ENCODE assay signal across 33 cellular contexts in the genomic region with DNA sequence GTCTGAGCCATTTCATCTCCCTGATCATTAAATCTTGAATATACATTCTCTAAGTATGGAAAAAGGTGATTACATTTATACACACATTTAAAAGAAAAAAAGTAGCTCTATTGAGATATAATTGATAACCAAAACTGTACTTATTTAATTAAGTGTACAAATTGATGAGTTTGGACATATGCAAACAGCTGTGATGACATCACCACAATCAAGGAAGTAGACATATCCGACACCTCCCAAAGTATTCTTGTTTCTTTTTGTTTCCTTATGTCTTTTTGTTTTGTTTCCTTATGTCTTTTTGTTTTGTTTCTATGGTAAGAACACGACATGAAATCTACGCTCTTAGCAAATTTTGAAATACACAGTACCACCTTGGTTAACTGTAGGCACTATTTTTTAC.
DNase-seq lines count a peak whose midpoint lies in the region; ATAC-seq, FAIRE-seq and TF ChIP-seq lines count a peak whose summit lies in the region.
"Had no signal": no experiment of that assay in that cellular context is flagged by ENCODE, and none has a peak within 500 bp of the region (broad histone marks: within the 10 kb centered on the region; RNA-seq: fewer than 3 reads in every experiment).

No MANE protein-coding gene starts in this region.

- in situ Hi-C loops in HepG2 (cut with HindIII; ENCODE audit: extremely low pct_ligation_motif_present, low pct_unique_long_range_greater_than_20kb) (no loop called here), K562 (cut with MboI) (no loop called here)

- TF ChIP-seq RAD21 in HepG2 (CRISPR knock-in tag; IDR thresholded peaks at IDR 0.05) (no peak), K562 (CRISPR knock-in tag; conservative IDR thresholded peaks at IDR 0.05 in 1 of 2, IDR thresholded peaks at IDR 0.05 in 1 of 2) (no peak)

- TF ChIP-seq POLR2A in HepG2 (IDR thresholded peaks at IDR 0.05; ENCODE audit: insufficient read depth in 1 of 2, low read depth in 2 of 2, low read length in 2 of 2), result no peak
- TF ChIP-seq POLR2A in right lobe of liver (IDR thresholded peaks at IDR 0.05), result no peak
- no peak for TF ChIP-seq POLR2A in K562 (conservative IDR thresholded peaks at IDR 0.05)

- no peak overlapping the region for H3K27ac Mint-ChIP-seq in activated CD8-positive, alpha-beta T cell treated with anti-CD3 and anti-CD28 coated beads for 36 hours
- H3K27ac Mint-ChIP-seq: B cell; CD14-positive monocyte; CD4-positive, alpha-beta memory T cell; CD4-positive, alpha-beta T cell; CD4-positive, CD25-positive, alpha-beta regulatory T cell; CD8-positive, alpha-beta memory T cell; CD8-positive, alpha-beta T cell had no signal

- TF ChIP-seq CTCF in HepG2 (CRISPR knock-in tag; IDR thresholded peaks at IDR 0.05) (no peak), right lobe of liver (IDR thresholded peaks at IDR 0.05) (no peak), K562 (IDR thresholded peaks at IDR 0.05 in 2 of 3, conservative IDR thresholded peaks at IDR 0.05 in 1 of 3; ENCODE audit: insufficient read depth in 2 of 3, low read depth in 1 of 3, low read length in 3 of 3) (no peak)
- no peak for TF ChIP-seq CTCF in activated CD8-positive, alpha-beta T cell treated with anti-CD3 and anti-CD28 coated beads for 36 hours (IDR thresholded peaks at IDR 0.05)

- POLR2A ChIA-PET in HepG2 (lab: Yijun Ruan, JAX), result no interaction called here
- POLR2A ChIA-PET in K562 (lab: Yijun Ruan, JAX), result interaction anchor here (1.0 kb wide), 1 partner anchor 16 kb away, joined by 4 read pairs; no protein-coding TSS in a partner anchor
- POLR2A ChIA-PET in activated CD8-positive, alpha-beta T cell treated with anti-CD3 and anti-CD28 coated beads for 36 hours (lab: Charles Lee), result no interaction called here

- no peaks in the 10 kb centered on the region for H3K36me3 ChIP-seq in HepG2 (replicated peaks in 1 of 2; ENCODE audit: control insufficient read depth in 1 of 2, insufficient read depth in 2 of 2, low read length in 2 of 2)
- H3K36me3 ChIP-seq in right lobe of liver, result no peaks in the 10 kb centered on the region
- no peaks in the 10 kb centered on the region for H3K36me3 ChIP-seq in K562 (ENCODE audit: control insufficient read depth, insufficient read depth, low read length)
- H3K36me3 ChIP-seq: BE2C; BLaER1; BLaER1 treated with 17β-estradiol and CSF1 and Interleukin-3, amounts not matched to agents 10 nM and 100 nM had no signal

- H3K27ac ChIP-seq in HepG2 (ENCODE audit: extremely low read length, insufficient read depth, low read length) (no peak overlapping the region), right lobe of liver (no peak overlapping the region), K562 (ENCODE audit: extremely low read depth, low read depth, low read length) (no peak overlapping the region)
- H3K27ac ChIP-seq: 22Rv1; A549; BLaER1; BLaER1 treated with 17β-estradiol and CSF1 and Interleukin-3, amounts not matched to agents 10 nM and 100 nM; C4-2B had no signal

- H3K4me1 ChIP-seq in HepG2 (ENCODE audit: insufficient read depth, low read length) (no peaks in the 10 kb centered on the region), right lobe of liver (no peaks in the 10 kb centered on the region), K562 (replicated peaks in 1 of 2; ENCODE audit: control insufficient read depth in 2 of 2, insufficient read depth in 2 of 2, low read length in 2 of 2) (no peaks in the 10 kb centered on the region)
- H3K4me1 ChIP-seq: A549; BE2C; BLaER1; BLaER1 treated with 17β-estradiol and CSF1 and Interleukin-3, amounts not matched to agents 10 nM and 100 nM; Caco-2 had no signal

- H2AFZ ChIP-seq in HepG2 (ENCODE audit: low read length) (no peak overlapping the region), K562 (ENCODE audit: low read depth, low read length) (no peak overlapping the region)

- no peak overlapping the region for H3K9ac ChIP-seq in HepG2 (ENCODE audit: insufficient read depth, low read depth, low read length)
- no peak overlapping the region for H3K9ac ChIP-seq in K562 (ENCODE audit: insufficient read depth in 1 of 2, low read depth in 2 of 2, low read length in 2 of 2)
- H3K9ac ChIP-seq: BLaER1; BLaER1 treated with 17β-estradiol and CSF1 and Interleukin-3, amounts not matched to agents 10 nM and 100 nM had no signal

- CTCF ChIA-PET in HepG2 (lab: Yijun Ruan, JAX; ENCODE audit: low intra/inter-chr PET ratio, low total read pairs) (no interaction called here), K562 (lab: Yijun Ruan, JAX; ENCODE audit: low intra/inter-chr PET ratio) (interaction anchor here (1.3 kb wide), 1 partner anchor 8 kb away, joined by 3 read pairs; no protein-coding TSS in a partner anchor)
- CTCF ChIA-PET in activated CD8-positive, alpha-beta T cell treated with anti-CD3 and anti-CD28 coated beads for 36 hours (lab: Charles Lee), result no interaction called here

- H3K4me3 ChIP-seq in HepG2 (replicated peaks in 1 of 3; ENCODE audit: insufficient read depth in 1 of 3, low read depth in 2 of 3, low read length in 3 of 3) (no peak overlapping the region), right lobe of liver (no peak overlapping the region), K562 (no peak overlapping the region)
- H3K4me3 ChIP-seq: A549; BLaER1; BLaER1 treated with 17β-estradiol and CSF1 and Interleukin-3, amounts not matched to agents 10 nM and 100 nM had no signal

- no peaks in the 10 kb centered on the region for H3K9me1 ChIP-seq in K562 (ENCODE audit: control insufficient read depth, insufficient read depth, low read length)

- DNase-seq in HepG2 (ENCODE audit: low spot score), result no peak
- no peak for DNase-seq in right lobe of liver
- no peak for DNase-seq in K562 (ENCODE audit: extremely low read depth in 1 of 4, low spot score in 3 of 4)
- no peak for DNase-seq in activated CD8-positive, alpha-beta T cell treated with anti-CD3 and anti-CD28 coated beads for 36 hours
- DNase-seq: 8988T; ACHN; AML-193; BE2C; C1 segment of cervical spinal cord; Caco-2; Calu3; CD4-positive, alpha-beta memory T cell; CD4-positive, alpha-beta T cell; CD4-positive, CD25-positive, alpha-beta regulatory T cell; CD8-positive, alpha-beta memory T cell; CD8-positive, alpha-beta T cell; COR-L47; DMS 273 treated with DMSO at 0.1 percent for 48 hours; DMS153; DMS53; DMS79; DMS79 treated with DMSO at 0.1 percent for 48 hours; DND-41; EL had no signal

- H3K4me3 Mint-ChIP-seq in activated CD8-positive, alpha-beta T cell treated with anti-CD3 and anti-CD28 coated beads for 36 hours, result no peak overlapping the region
- H3K4me3 Mint-ChIP-seq: B cell; CD14-positive monocyte; CD4-positive, alpha-beta memory T cell; CD4-positive, alpha-beta T cell; CD4-positive, CD25-positive, alpha-beta regulatory T cell; CD8-positive, alpha-beta memory T cell; CD8-positive, alpha-beta T cell had no signal

- WGBS in HepG2 (ENCODE audit: low lambda C conversion rate), result 19% methylated on average over 3 of the region's 3 CpGs
- WGBS in right lobe of liver (ENCODE audit: insufficient coverage, low coverage, low lambda C conversion rate, missing lambda C conversion rate), result 63% methylated on average over 3 of the region's 3 CpGs
- WGBS in K562 (ENCODE audit: insufficient coverage, low coverage, missing lambda C conversion rate), result 0% methylated on average over 3 of the region's 3 CpGs

- H3K27me3 ChIP-seq in HepG2 (ENCODE audit: control insufficient read depth in 1 of 2, insufficient read depth in 2 of 2, low read length in 2 of 2) (no peaks in the 10 kb centered on the region), right lobe of liver (no peaks in the 10 kb centered on the region), K562 (ENCODE audit: control insufficient read depth in 2 of 2, insufficient read depth in 2 of 2, low read length in 2 of 2) (no peaks in the 10 kb centered on the region)
- H3K27me3 ChIP-seq: BE2C; BLaER1; BLaER1 treated with 17β-estradiol and CSF1 and Interleukin-3, amounts not matched to agents 10 nM and 100 nM had no signal

- H3K9me3 ChIP-seq in HepG2 (ENCODE audit: low read length), result no peaks in the 10 kb centered on the region; the same call in 1 of the 2 replicates
- no peaks in the 10 kb centered on the region for H3K9me3 ChIP-seq in right lobe of liver
- H3K9me3 ChIP-seq in K562 (replicated peaks; ENCODE audit: control insufficient read depth, insufficient read depth, low read depth, low read length), result no peaks in the 10 kb centered on the region; the same call in 1 of the 2 replicates
- H3K9me3 ChIP-seq: A549, BE2C, BLaER1, Caco-2 had no signal

- no peak overlapping the region for H3K4me2 ChIP-seq in HepG2 (ENCODE audit: low read depth, low read length)
- no peak overlapping the region for H3K4me2 ChIP-seq in K562 (ENCODE audit: insufficient read depth, low read length)
- H3K4me2 ChIP-seq: A549; BLaER1; BLaER1 treated with 17β-estradiol and CSF1 and Interleukin-3, amounts not matched to agents 10 nM and 100 nM had no signal

- no peaks in the 10 kb centered on the region for H3K36me3 Mint-ChIP-seq in activated CD8-positive, alpha-beta T cell treated with anti-CD3 and anti-CD28 coated beads for 36 hours (ENCODE audit: low read depth)
- H3K36me3 Mint-ChIP-seq: CD14-positive monocyte; CD4-positive, alpha-beta memory T cell; CD4-positive, CD25-positive, alpha-beta regulatory T cell; CD8-positive, alpha-beta memory T cell; CD8-positive, alpha-beta T cell had no signal

- no peaks in the 10 kb centered on the region for H3K4me1 Mint-ChIP-seq in activated CD8-positive, alpha-beta T cell treated with anti-CD3 and anti-CD28 coated beads for 36 hours (ENCODE audit: low read depth)
- H3K4me1 Mint-ChIP-seq: B cell; CD14-positive monocyte; CD4-positive, alpha-beta memory T cell; CD4-positive, CD25-positive, alpha-beta regulatory T cell; CD8-positive, alpha-beta memory T cell had no signal

- FAIRE-seq in HepG2 (lab: Jason Lieb, UNC) (no peak), K562 (lab: Jason Lieb, UNC) (no peak)
- FAIRE-seq: A204.1, A549, D721Med had no signal

- BruUV-seq in HepG2 (replicated peaks; lab: Mats Ljungman, UMichigan) (no TSS peak), K562 (replicated peaks; lab: Mats Ljungman, UMichigan) (no TSS peak)

- no peaks in the 10 kb centered on the region for H3K79me2 ChIP-seq in HepG2 (ENCODE audit: insufficient read depth, low read length)
- H3K79me2 ChIP-seq in K562 (ENCODE audit: control insufficient read depth, insufficient read depth, low read length), result no peaks in the 10 kb centered on the region

- ATAC-seq in HepG2 (no peak), right lobe of liver (no peak), K562 (no peak)
- ATAC-seq in activated CD8-positive, alpha-beta T cell treated with anti-CD3 and anti-CD28 coated beads for 36 hours, result no peak
- ATAC-seq: A549; CD8-positive, alpha-beta T cell had no signal

- H3K27me3 Mint-ChIP-seq in activated CD8-positive, alpha-beta T cell treated with anti-CD3 and anti-CD28 coated beads for 36 hours, result no peaks in the 10 kb centered on the region
- H3K27me3 Mint-ChIP-seq: B cell; CD4-positive, alpha-beta memory T cell; CD4-positive, alpha-beta T cell; CD4-positive, CD25-positive, alpha-beta regulatory T cell; CD8-positive, alpha-beta memory T cell had no signal

- TF ChIP-seq EP300 in HepG2 (IDR thresholded peaks at IDR 0.05; ENCODE audit: low read depth in 2 of 2, low read length in 2 of 2), result no peak
- no peak for TF ChIP-seq EP300 in HepG2 (CRISPR knock-in tag; IDR thresholded peaks at IDR 0.05; ENCODE audit: borderline replicate concordance)
- TF ChIP-seq EP300 in K562 (IDR thresholded peaks at IDR 0.05; ENCODE audit: low read length), result no peak

- intact Hi-C loops in HepG2 (cut with micrococcal nuclease; ENCODE audit: unreplicated experiment) (no loop called here), right lobe of liver (cut with DNase I) (no loop called here), K562 (cut with micrococcal nuclease) (no loop called here)
- intact Hi-C loops in activated CD8-positive, alpha-beta T cell treated with anti-CD3 and anti-CD28 coated beads for 36 hours (cut with micrococcal nuclease), result no loop called here

- H4K20me1 ChIP-seq in HepG2 (ENCODE audit: insufficient read depth, low read length), result no peaks in the 10 kb centered on the region
- no peaks in the 10 kb centered on the region for H4K20me1 ChIP-seq in K562 (replicated peaks; ENCODE audit: control insufficient read depth, insufficient read depth, low read length)
- H4K20me1 ChIP-seq: BLaER1; BLaER1 treated with 17β-estradiol and CSF1 and Interleukin-3, amounts not matched to agents 10 nM and 100 nM had no signal

- peaks cover 15% of the 10 kb centered on the region for H3K9me3 Mint-ChIP-seq in activated CD8-positive, alpha-beta T cell treated with anti-CD3 and anti-CD28 coated beads for 36 hours
- H3K9me3 Mint-ChIP-seq: CD4-positive, alpha-beta T cell had no signal
